Comparison of ENCODE assay signal across 11 cellular contexts in genomic region chrX:9534686-9535085, GRCh38.
DNase-seq lines count a peak whose midpoint lies in the region; ATAC-seq, FAIRE-seq and TF ChIP-seq lines count a peak whose summit lies in the region.
"Had no signal": no experiment of that assay in that cellular context is flagged by ENCODE, and none has a peak within 500 bp of the region (broad histone marks: within the 10 kb centered on the region; RNA-seq: fewer than 3 reads in every experiment).

No MANE protein-coding gene starts in this region.

- H3K9me2 ChIP-seq in GM23248 (ENCODE audit: insufficient read depth) (no peaks in the 10 kb centered on the region), hepatocyte (replicated peaks; ENCODE audit: insufficient read depth) (no peaks in the 10 kb centered on the region)

- DNase-seq in A673 (ENCODE audit: low spot score) (peak; percentile 39), GM23248 (peak; percentile 51), astrocyte of the cerebellum (ENCODE audit: low read depth) (peak; percentile 27), hepatocyte (ENCODE audit: low spot score) (no peak), D721Med (ENCODE audit: insufficient read length, low spot score) (no peak), DMS 273 (lab: John Stamatoyannopoulos, UW; ENCODE audit: unreplicated experiment) (no peak), DMS114 treated with DMSO at 0.1 percent for 48 hours (lab: John Stamatoyannopoulos, UW; ENCODE audit: unreplicated experiment) (no peak)
- DNase-seq: activated CD4-positive, alpha-beta memory T cell treated with anti-CD3 and anti-CD28 coated beads for 36 hours; occipital lobe; stimulated activated CD4-positive, alpha-beta T cell treated with anti-CD3 and anti-CD28 coated beads, Interleukin-2, amount 100 ng/mL, for 48 hours had no signal

- BruUV-seq in A673 (replicated peaks; lab: Mats Ljungman, UMichigan): no TSS peak

- H3K79me2 ChIP-seq in GM23248 (ENCODE audit: insufficient read depth) (peaks cover 64% of the 10 kb centered on the region), hepatocyte (peaks cover 27% of the 10 kb centered on the region)

- no peaks in the 10 kb centered on the region for H3K27me3 ChIP-seq in A673 (replicated peaks; ENCODE audit: insufficient read depth, low read depth, low read length, poor library complexity)
- no peaks in the 10 kb centered on the region for H3K27me3 ChIP-seq in GM23248 (replicated peaks; ENCODE audit: insufficient read depth)
- no peaks in the 10 kb centered on the region for H3K27me3 ChIP-seq in hepatocyte

- no peak overlapping the region for H3K9ac ChIP-seq in GM23248

- in situ Hi-C loops in GM23248 (cut with MboI): no loop called here
- in situ Hi-C loops in astrocyte of the cerebellum (cut with HindIII; ENCODE audit: low sequenced_read_pairs): no loop called here

- H3K36me3 ChIP-seq in A673 (ENCODE audit: insufficient read depth, low read length, poor library complexity, severe bottlenecking): no peaks in the 10 kb centered on the region
- no peaks in the 10 kb centered on the region for H3K36me3 ChIP-seq in GM23248 (ENCODE audit: low read depth)
- no peaks in the 10 kb centered on the region for H3K36me3 ChIP-seq in hepatocyte (replicated peaks; ENCODE audit: insufficient read depth, low read depth)

- intact Hi-C loops in A673 (cut with micrococcal nuclease; ENCODE audit: unreplicated experiment): no loop called here

- H4K20me1 ChIP-seq in GM23248 (ENCODE audit: insufficient read depth) (no peaks in the 10 kb centered on the region), hepatocyte (ENCODE audit: insufficient read depth, poor library complexity, severe bottlenecking) (peaks cover 4% of the 10 kb centered on the region)

- 24 to 30% methylated on average over 3 of the region's 3 CpGs for WGBS in GM23248 (ENCODE audit: low coverage in 1 of 2, low lambda C conversion rate in 2 of 2, missing lambda C conversion rate in 2 of 2), 2 experiments
- 56% methylated on average over 3 of the region's 3 CpGs for WGBS in hepatocyte (ENCODE audit: low lambda C conversion rate, missing lambda C conversion rate)

- ATAC-seq in HG03460 (IDR thresholded peaks at IDR 0.05; ENCODE audit: unreplicated experiment): no peak

- FAIRE-seq in D721Med (lab: Jason Lieb, UNC): no peak

- CTCF ChIA-PET in A673 (lab: Charles Lee): no interaction called here

- peaks cover 18% of the 10 kb centered on the region for H3K4me1 ChIP-seq in A673 (ENCODE audit: insufficient read depth, low read length, poor library complexity, severe bottlenecking)
- peaks cover 23% of the 10 kb centered on the region for H3K4me1 ChIP-seq in GM23248 (ENCODE audit: insufficient read depth)
- H3K4me1 ChIP-seq in hepatocyte (ENCODE audit: insufficient read depth): peaks cover 3% of the 10 kb centered on the region

- H3F3A ChIP-seq in GM23248 (ENCODE audit: insufficient read depth): peaks cover 10% of the 10 kb centered on the region; the same call in 1 of the 2 replicates

- POLR2A ChIA-PET in A673 (lab: Charles Lee; ENCODE audit: low non-redundant PET): no interaction called here

- H3K4me2 ChIP-seq in GM23248 (ENCODE audit: unreplicated experiment): peak overlapping the region; percentile 65
- H3K4me2 ChIP-seq in hepatocyte: peak overlapping the region; percentile 46

- no peak for TF ChIP-seq CTCF in A673 (conservative IDR thresholded peaks at IDR 0.05; ENCODE audit: low read depth, low read length)
- no peak for TF ChIP-seq CTCF in astrocyte of the cerebellum (IDR thresholded peaks at IDR 0.05; ENCODE audit: low read depth, low read length, missing control alignments)
- TF ChIP-seq CTCF in hepatocyte (IDR thresholded peaks at IDR 0.05; ENCODE audit: poor library complexity): no peak
- no peak for TF ChIP-seq CTCF in D721Med (IDR thresholded peaks at IDR 0.05; ENCODE audit: insufficient read depth, missing control alignments)

- no peaks in the 10 kb centered on the region for H3K9me3 ChIP-seq in A673 (ENCODE audit: low read depth, low read length, poor library complexity, severe bottlenecking)
- no peaks in the 10 kb centered on the region for H3K9me3 ChIP-seq in GM23248 (ENCODE audit: low read depth)
- H3K9me3 ChIP-seq in hepatocyte (ENCODE audit: low read depth): no peaks in the 10 kb centered on the region

- H3K4me3 ChIP-seq in A673 (ENCODE audit: low read depth, low read length, poor library complexity, severe bottlenecking): no peak overlapping the region
- H3K4me3 ChIP-seq in GM23248: no peak overlapping the region
- no peak overlapping the region for H3K4me3 ChIP-seq in astrocyte of the cerebellum (ENCODE audit: low read depth, low read length)
- no peak overlapping the region for H3K4me3 ChIP-seq in hepatocyte

- H2AFZ ChIP-seq in GM23248: no peak overlapping the region
- H2AFZ ChIP-seq in hepatocyte: no peak overlapping the region

- no peak overlapping the region for H3K27ac ChIP-seq in A673 (ENCODE audit: low read depth, low read length, poor library complexity, severe bottlenecking)
- H3K27ac ChIP-seq in GM23248: no peak overlapping the region
- H3K27ac ChIP-seq in hepatocyte: no peak overlapping the region

Comparison
In these comparisons a context has a peak if more than half of its experiments do, and no peak if none do; other contexts are left out.
1. DNase-seq: peak in A673 (single experiment), GM23248 (single experiment) and astrocyte of the cerebellum (single experiment); none in hepatocyte (single experiment), D721Med (single experiment), DMS 273 (single experiment) and DMS114 treated with DMSO at 0.1 percent for 48 hours (single experiment).